In genomic region chr1:217482356-217483102, GRCh38 we compare ENCODE assay signal across 9 cellular contexts.
DNase-seq lines count a peak whose midpoint lies in the region; ATAC-seq, FAIRE-seq and TF ChIP-seq lines count a peak whose summit lies in the region.
"Had no signal": no experiment of that assay in that cellular context is flagged by ENCODE, and none has a peak within 500 bp of the region (broad histone marks: within the 10 kb centered on the region; RNA-seq: fewer than 3 reads in every experiment).

No MANE protein-coding gene starts in this region.

- no peak overlapping the region for H3K4me3 ChIP-seq in ovary

- no peak overlapping the region for H3K27ac ChIP-seq in ovary

- H3K36me3 ChIP-seq in ovary = no peaks in the 10 kb centered on the region

- TF ChIP-seq CTCF in D721Med (IDR thresholded peaks at IDR 0.05; ENCODE audit: insufficient read depth, missing control alignments) = no peak
- TF ChIP-seq CTCF in ovary (IDR thresholded peaks at IDR 0.05) = no peak

- H3K4me1 ChIP-seq in ovary (ENCODE audit: insufficient read depth) = no peaks in the 10 kb centered on the region

- peak; percentile 70 for DNase-seq in AG20443 (ENCODE audit: low spot score)
- DNase-seq in activated CD4-positive, alpha-beta T cell treated with anti-CD3 and anti-CD28 coated beads, Interleukin-2, amount 50 U/mL, for 48 hours = peak; percentile 58 to 68
- DNase-seq in kidney glomerular epithelial cell (lab: John Stamatoyannopoulos, UW) = peak; percentile 19
- no peak for DNase-seq in D721Med (ENCODE audit: insufficient read length, low spot score)
- DNase-seq in ovary = no peak
- no peak for DNase-seq in head of caudate nucleus

- intact Hi-C loops in ovary (cut with DNase I) (no loop called here), head of caudate nucleus (cut with DNase I) (no loop called here)

- FAIRE-seq in D721Med (lab: Jason Lieb, UNC) = no peak
- FAIRE-seq: H1 had no signal

- no peaks in the 10 kb centered on the region for H3K27me3 ChIP-seq in ovary

- no peak for TF ChIP-seq EP300 in ovary (IDR thresholded peaks at IDR 0.05)

- WGBS in ovary, 3 donors = 73 to 77% (median 74%) methylated on average over 3 of the region's 3 CpGs

- no peaks in the 10 kb centered on the region for H3K9me3 ChIP-seq in ovary

- ATAC-seq in GM19395 (IDR thresholded peaks at IDR 0.05; ENCODE audit: unreplicated experiment) (peak; percentile 98), HG03354 (IDR thresholded peaks at IDR 0.05; ENCODE audit: poor library complexity, severe bottlenecking, unreplicated experiment) (peak; percentile 95)

- no peak for TF ChIP-seq POLR2A in ovary (IDR thresholded peaks at IDR 0.05)

Comparison
In these comparisons a context has a peak if more than half of its experiments do, and no peak if none do; other contexts are left out.
1. DNase-seq: peak in AG20443 (single experiment), activated CD4-positive, alpha-beta T cell treated with anti-CD3 and anti-CD28 coated beads, Interleukin-2, amount 50 U/mL, for 48 hours (2 of 2) and kidney glomerular epithelial cell (single experiment); none in D721Med (single experiment), ovary (0 of 5) and head of caudate nucleus (0 of 42).